Comparison of ENCODE assay signal across 8 cellular contexts in the genomic region with DNA sequence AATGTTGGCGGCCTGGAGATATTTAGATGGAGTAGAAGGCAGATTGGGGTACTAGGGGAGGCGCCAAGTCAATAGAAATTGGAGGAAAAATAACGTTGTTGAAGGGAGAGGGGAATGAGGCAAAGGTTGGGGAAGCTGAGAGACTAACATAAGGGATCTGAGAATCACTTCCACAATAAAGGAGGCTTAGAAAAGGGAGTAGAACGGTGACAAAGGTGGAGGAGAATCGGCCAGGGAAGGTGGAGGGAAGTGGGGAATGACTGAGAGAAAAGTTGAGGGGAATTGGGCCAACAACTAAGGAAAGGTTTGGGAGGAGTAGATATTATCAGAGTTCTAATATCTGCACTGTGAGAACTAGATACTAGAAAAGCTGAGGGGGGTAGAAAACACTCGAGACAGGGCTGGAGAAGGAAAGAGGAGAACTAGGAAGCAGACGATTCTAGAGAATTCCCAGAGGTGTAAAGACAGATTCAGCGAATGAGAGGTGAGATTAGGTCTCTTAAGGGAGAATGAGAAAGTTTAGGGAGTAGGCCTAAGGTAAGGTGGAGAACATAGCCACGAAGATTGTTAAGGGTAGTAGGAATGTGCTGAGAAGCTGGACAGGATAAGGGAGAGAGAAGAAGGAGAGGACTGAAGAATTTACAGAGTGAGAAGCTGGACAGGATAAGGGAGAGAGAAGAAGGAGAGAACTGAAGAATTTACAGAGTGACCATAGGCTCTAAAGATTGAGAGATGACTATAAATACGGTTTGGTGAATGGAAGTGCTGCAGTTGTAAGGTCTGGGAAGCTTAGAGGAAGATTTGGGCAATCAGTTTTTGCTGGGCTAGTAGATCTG. TPM values are rescaled to one million over a fixed set of nuclear protein-coding genes. Genes with fewer than 3 reads are reported as not detected.
DNase-seq lines count a peak whose midpoint lies in the region; ATAC-seq and TF ChIP-seq lines count a peak whose summit lies in the region.

No MANE protein-coding gene starts in this region.

- TF ChIP-seq CTCF in GM12864 (IDR thresholded peaks at IDR 0.05; ENCODE audit: low read depth, low read length, missing control alignments) = no peak
- TF ChIP-seq CTCF in foreskin keratinocyte (conservative IDR thresholded peaks at IDR 0.05) = no peak

- peak overlapping the region; percentile 48 for H3K27ac ChIP-seq in SJSA1
- peak overlapping the region; percentile 14 for H3K27ac ChIP-seq in foreskin keratinocyte
- H3K27ac ChIP-seq in skeletal muscle tissue (ENCODE audit: low read depth, low read length) = peak overlapping the region; percentile 91

- peak overlapping the region; percentile 84 for H3K4me3 ChIP-seq in GM12864 (ENCODE audit: low read depth, low read length)
- peak overlapping the region; percentile 59 for H3K4me3 ChIP-seq in SJSA1
- H3K4me3 ChIP-seq in skeletal muscle tissue (ENCODE audit: low read length in 3 of 3) = peak overlapping the region; percentile 79 to 96 (median 94)

- 0 out of 2 replicates have a peak, but pooled peaks cover 6% of the 10 kb centered on the region for H3K4me1 ChIP-seq in SJSA1 (replicated peaks)
- H3K4me1 ChIP-seq in foreskin keratinocyte = peaks cover 5% of the 10 kb centered on the region
- H3K4me1 ChIP-seq in skeletal muscle tissue (ENCODE audit: control insufficient read depth in 3 of 3, insufficient read depth in 3 of 3, low read length in 3 of 3) = peaks cover 17 to 28% (median 24%) of the 10 kb centered on the region in 3 donors

- ATAC-seq in foreskin keratinocyte (no peak), GM21717 (IDR thresholded peaks at IDR 0.05; ENCODE audit: unreplicated experiment) (no peak)

- intact Hi-C loops in posterior vena cava (cut with DNase I) = no loop called here

- no peaks in the 10 kb centered on the region for H3K27me3 ChIP-seq in SJSA1 (replicated peaks)
- H3K27me3 ChIP-seq in foreskin keratinocyte = no peaks in the 10 kb centered on the region
- no peaks in the 10 kb centered on the region for H3K27me3 ChIP-seq in skeletal muscle tissue (ENCODE audit: control insufficient read depth in 3 of 3, insufficient read depth in 3 of 3, low read length in 3 of 3)

- H3K9me3 ChIP-seq in SJSA1 (replicated peaks) = no peaks in the 10 kb centered on the region
- no peaks in the 10 kb centered on the region for H3K9me3 ChIP-seq in skeletal muscle tissue (ENCODE audit: control insufficient read depth in 3 of 3, low read length in 3 of 3)

- DNase-seq in GM12864 (ENCODE audit: low read depth) = no peak
- DNase-seq in SJSA1 (ENCODE audit: low read depth in 1 of 2, low spot score in 2 of 2) = no peak
- peak in 1 of 2 donors; percentile 25 for DNase-seq in foreskin keratinocyte
- no peak for DNase-seq in AG08395 (ENCODE audit: low spot score)
- no peak for DNase-seq in posterior vena cava (ENCODE audit: low spot score)
- no peak for DNase-seq in NK-92 (lab: John Stamatoyannopoulos, UW; ENCODE audit: unreplicated experiment)

- H3K36me3 ChIP-seq in SJSA1 (peaks cover 8% of the 10 kb centered on the region), skeletal muscle tissue (ENCODE audit: control insufficient read depth in 3 of 3, insufficient read depth in 3 of 3, low read length in 3 of 3) (peaks cover 0 to 11% (median 0%) of the 10 kb centered on the region in 3 donors)

- peak overlapping the region; percentile 87 to 96 (median 91) for H3K9ac ChIP-seq in skeletal muscle tissue (ENCODE audit: low read depth in 1 of 3, low read length in 3 of 3)

RNA-seq across cellular contexts. Expression of a gene that starts 0.8 kb away (rescaled TPM):
- 24.5 and 33.8 TPM in 2 replicates for total RNA-seq in SJSA1 (2014; rRNA removed; shearing (Covaris generic))
- total RNA-seq in foreskin keratinocyte (31.3 and 36.1 TPM in 2 replicates), skeletal muscle tissue (18.3 TPM), posterior vena cava (10 to 100 TPM; 30.0 to 34.0 TPM)
- polyA plus RNA-seq in foreskin keratinocyte = 32.1 and 35.5 TPM in 2 replicates

RNA-seq across cellular contexts. Expression of a gene that starts 1.0 kb away (rescaled TPM):
- 8.9 and 13.9 TPM in 2 replicates for total RNA-seq in SJSA1 (2014; rRNA removed; shearing (Covaris generic))
- total RNA-seq in foreskin keratinocyte (12.8 and 14.0 TPM in 2 replicates), skeletal muscle tissue (13.6 TPM), posterior vena cava (10 to 100 TPM; 14.5 to 16.9 TPM)
- polyA plus RNA-seq in foreskin keratinocyte = 6.9 and 7.3 TPM in 2 replicates

Comparison
In these comparisons a context has a peak if more than half of its experiments do, and no peak if none do; other contexts are left out.
1. H3K27ac ChIP-seq: peak in every context shown above with its lines; median percentile 91 in skeletal muscle tissue; 48 in SJSA1; 14 in foreskin keratinocyte.